1 cellular context compared by ENCODE assay signal in the genomic region with DNA sequence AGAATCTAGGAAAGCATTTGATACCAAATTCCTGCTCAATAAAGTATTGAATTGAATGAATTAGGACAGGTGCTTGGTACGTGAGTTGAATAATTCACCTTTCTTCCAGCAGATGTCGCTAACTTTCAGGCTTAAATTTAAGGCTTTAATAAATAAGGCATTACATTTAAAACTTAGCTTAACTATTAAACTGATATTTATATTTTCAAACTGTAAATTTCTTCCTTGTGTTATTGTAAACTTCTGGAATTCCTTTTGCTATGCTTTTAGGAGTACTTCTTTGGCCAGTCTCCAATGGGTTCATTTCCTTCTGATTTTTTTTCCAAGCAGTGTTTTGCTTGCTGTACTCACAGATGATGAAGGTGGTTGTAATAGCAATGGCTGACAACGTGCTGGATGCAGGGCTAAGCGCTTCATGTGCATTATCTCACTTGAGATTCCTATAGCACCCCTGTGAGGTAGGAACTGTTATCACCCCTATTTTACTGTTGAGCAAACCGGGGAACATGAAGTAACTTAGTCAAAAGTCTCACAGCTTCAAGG.
A peak's percentile ranks its signal among the peaks of the same experiment; 100 is the strongest.
TF ChIP-seq lines count a peak whose summit lies in the region.

No MANE protein-coding gene starts in this region.

TF ChIP-seq in K562, 482 proteins besides CTCF, POLR2A, EP300 and RAD21 (continued from another document and continues in another):
- TF ChIP-seq, protein P1, sequence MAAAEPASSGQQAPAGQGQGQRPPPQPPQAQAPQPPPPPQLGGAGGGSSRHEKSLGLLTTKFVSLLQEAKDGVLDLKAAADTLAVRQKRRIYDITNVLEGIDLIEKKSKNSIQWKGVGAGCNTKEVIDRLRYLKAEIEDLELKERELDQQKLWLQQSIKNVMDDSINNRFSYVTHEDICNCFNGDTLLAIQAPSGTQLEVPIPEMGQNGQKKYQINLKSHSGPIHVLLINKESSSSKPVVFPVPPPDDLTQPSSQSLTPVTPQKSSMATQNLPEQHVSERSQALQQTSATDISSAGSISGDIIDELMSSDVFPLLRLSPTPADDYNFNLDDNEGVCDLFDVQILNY (CRISPR knock-in tag; IDR thresholded peaks at IDR 0.05) = no peak
- TF ChIP-seq FOXK1 (CRISPR knock-in tag; IDR thresholded peaks at IDR 0.05; ENCODE audit: borderline replicate concordance) = no peak
- TF ChIP-seq, protein P2, sequence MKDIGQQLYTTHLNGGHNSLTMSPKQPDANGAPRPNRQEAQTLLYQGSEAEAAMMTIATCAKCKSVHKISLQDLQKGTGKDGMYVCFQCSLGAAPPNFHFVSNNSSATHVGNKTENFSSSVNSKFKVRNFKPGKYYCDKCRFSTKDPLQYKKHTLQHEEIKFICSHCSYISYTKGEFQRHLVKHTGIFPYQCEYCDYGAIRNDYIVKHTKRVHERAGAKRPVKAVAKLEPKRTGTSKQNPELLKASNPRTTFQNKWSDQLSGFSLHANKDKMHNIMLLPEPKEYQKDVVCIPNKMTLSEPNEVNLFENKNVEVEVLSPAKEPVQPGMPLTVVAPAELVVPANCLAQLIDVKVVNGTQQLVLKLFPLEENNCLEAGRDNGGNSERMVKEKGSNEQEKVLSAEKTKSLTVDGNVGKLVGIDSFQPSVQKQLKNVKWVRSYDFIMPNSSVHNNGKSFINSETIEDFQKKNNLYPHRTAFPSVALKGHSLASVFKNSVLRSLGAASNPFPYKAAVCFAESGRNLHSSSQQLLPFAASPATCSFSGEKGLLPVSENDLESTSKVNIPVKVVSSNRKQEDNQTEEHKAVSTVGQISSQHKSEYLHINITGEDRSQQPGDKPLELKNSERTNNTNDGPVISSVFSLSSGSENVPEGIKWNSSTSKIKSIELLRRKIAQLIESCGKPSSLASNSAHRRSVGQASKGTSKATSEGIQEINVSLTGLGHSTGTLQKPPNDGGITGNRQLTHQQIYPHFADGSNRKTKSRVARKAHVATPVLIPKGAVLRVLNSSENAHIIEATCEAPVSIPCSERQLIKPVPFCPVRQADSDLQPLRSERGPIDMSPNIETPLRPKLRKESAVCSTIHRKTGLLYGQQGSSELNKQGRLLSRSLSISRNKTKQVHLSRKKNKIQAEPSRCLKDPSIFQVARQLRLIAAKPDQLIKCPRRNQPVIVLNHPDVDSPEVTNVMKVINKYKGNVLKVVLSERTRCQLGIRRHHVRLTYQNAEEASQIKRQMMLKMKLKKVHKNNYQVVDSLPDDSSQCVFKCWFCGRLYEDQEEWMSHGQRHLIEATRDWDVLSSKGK (CRISPR knock-in tag; IDR thresholded peaks at IDR 0.05) = no peak
- TF ChIP-seq ZNF584 (CRISPR knock-in tag; IDR thresholded peaks at IDR 0.05; ENCODE audit: low read depth) = no peak
- no peak for TF ChIP-seq TGIF2 (CRISPR knock-in tag; IDR thresholded peaks at IDR 0.05)
- TF ChIP-seq JUND (IDR thresholded peaks at IDR 0.05; ENCODE audit: borderline replicate concordance, low read depth, low read length) = peak; percentile 39
- TF ChIP-seq JUND (tag; IDR thresholded peaks at IDR 0.05; ENCODE audit: borderline replicate concordance, low read depth, low read length) = no peak
- TF ChIP-seq ETV5 (CRISPR knock-in tag; IDR thresholded peaks at IDR 0.05; ENCODE audit: low read depth) = no peak
- TF ChIP-seq, protein P3, sequence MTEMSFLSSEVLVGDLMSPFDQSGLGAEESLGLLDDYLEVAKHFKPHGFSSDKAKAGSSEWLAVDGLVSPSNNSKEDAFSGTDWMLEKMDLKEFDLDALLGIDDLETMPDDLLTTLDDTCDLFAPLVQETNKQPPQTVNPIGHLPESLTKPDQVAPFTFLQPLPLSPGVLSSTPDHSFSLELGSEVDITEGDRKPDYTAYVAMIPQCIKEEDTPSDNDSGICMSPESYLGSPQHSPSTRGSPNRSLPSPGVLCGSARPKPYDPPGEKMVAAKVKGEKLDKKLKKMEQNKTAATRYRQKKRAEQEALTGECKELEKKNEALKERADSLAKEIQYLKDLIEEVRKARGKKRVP (CRISPR knock-in tag; IDR thresholded peaks at IDR 0.05) = peak; percentile 67; the same call in 1 of the 2 replicates
- TF ChIP-seq NFXL1 (CRISPR knock-in tag; IDR thresholded peaks at IDR 0.05) = no peak
- TF ChIP-seq JUNB (CRISPR knock-in tag; conservative IDR thresholded peaks at IDR 0.05) = no peak
- TF ChIP-seq NR2C1 (IDR thresholded peaks at IDR 0.05) = no peak
- TF ChIP-seq NR2C1 (tag; IDR thresholded peaks at IDR 0.05) = no peak
- TF ChIP-seq DACH1 (IDR thresholded peaks at IDR 0.05; ENCODE audit: partially characterized antibody) = no peak
- TF ChIP-seq, protein P4, sequence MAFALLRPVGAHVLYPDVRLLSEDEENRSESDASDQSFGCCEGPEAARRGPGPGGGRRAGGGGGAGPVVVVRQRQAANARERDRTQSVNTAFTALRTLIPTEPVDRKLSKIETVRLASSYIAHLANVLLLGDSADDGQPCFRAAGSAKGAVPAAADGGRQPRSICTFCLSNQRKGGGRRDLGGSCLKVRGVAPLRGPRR (CRISPR knock-in tag; IDR thresholded peaks at IDR 0.05) = no peak
- peak; percentile 32; the same call in 1 of the 2 replicates for TF ChIP-seq ARID1B (IDR thresholded peaks at IDR 0.05)
- 0 out of 4 replicates have a peak, but pooled peaks of 1 of the 2 experiments have one; percentile 32 for TF ChIP-seq KDM1A (IDR thresholded peaks at IDR 0.05)
- TF ChIP-seq ZNF24 (IDR thresholded peaks at IDR 0.05) = peak; percentile 52; the same call in 1 of the 2 replicates
- peak; percentile 49; the same call in 1 of the 2 replicates for TF ChIP-seq POLR2H (tag; IDR thresholded peaks at IDR 0.05; ENCODE audit: low read depth)
- TF ChIP-seq HCFC1 (IDR thresholded peaks at IDR 0.05; ENCODE audit: low read depth, low read length) = peak; percentile 13; the same call in 1 of the 2 replicates
- no peak for TF ChIP-seq CEBPB (tag; IDR thresholded peaks at IDR 0.05)
- TF ChIP-seq, protein P5, sequence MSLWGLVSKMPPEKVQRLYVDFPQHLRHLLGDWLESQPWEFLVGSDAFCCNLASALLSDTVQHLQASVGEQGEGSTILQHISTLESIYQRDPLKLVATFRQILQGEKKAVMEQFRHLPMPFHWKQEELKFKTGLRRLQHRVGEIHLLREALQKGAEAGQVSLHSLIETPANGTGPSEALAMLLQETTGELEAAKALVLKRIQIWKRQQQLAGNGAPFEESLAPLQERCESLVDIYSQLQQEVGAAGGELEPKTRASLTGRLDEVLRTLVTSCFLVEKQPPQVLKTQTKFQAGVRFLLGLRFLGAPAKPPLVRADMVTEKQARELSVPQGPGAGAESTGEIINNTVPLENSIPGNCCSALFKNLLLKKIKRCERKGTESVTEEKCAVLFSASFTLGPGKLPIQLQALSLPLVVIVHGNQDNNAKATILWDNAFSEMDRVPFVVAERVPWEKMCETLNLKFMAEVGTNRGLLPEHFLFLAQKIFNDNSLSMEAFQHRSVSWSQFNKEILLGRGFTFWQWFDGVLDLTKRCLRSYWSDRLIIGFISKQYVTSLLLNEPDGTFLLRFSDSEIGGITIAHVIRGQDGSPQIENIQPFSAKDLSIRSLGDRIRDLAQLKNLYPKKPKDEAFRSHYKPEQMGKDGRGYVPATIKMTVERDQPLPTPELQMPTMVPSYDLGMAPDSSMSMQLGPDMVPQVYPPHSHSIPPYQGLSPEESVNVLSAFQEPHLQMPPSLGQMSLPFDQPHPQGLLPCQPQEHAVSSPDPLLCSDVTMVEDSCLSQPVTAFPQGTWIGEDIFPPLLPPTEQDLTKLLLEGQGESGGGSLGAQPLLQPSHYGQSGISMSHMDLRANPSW (CRISPR knock-in tag; IDR thresholded peaks at IDR 0.05) = no peak
- TF ChIP-seq, protein P6, sequence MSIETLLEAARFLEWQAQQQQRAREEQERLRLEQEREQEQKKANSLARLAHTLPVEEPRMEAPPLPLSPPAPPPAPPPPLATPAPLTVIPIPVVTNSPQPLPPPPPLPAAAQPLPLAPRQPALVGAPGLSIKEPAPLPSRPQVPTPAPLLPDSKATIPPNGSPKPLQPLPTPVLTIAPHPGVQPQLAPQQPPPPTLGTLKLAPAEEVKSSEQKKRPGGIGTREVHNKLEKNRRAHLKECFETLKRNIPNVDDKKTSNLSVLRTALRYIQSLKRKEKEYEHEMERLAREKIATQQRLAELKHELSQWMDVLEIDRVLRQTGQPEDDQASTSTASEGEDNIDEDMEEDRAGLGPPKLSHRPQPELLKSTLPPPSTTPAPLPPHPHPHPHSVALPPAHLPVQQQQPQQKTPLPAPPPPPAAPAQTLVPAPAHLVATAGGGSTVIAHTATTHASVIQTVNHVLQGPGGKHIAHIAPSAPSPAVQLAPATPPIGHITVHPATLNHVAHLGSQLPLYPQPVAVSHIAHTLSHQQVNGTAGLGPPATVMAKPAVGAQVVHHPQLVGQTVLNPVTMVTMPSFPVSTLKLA (conservative IDR thresholded peaks at IDR 0.05) = peak; percentile 33 to 46; a peak in 1 of 4 replicates
- TF ChIP-seq RNF2 (IDR thresholded peaks at IDR 0.05) = 0 out of 2 replicates have a peak, but pooled peaks have one; percentile 22
- TF ChIP-seq MCM3 (IDR thresholded peaks at IDR 0.05) = no peak
- TF ChIP-seq, protein P7, sequence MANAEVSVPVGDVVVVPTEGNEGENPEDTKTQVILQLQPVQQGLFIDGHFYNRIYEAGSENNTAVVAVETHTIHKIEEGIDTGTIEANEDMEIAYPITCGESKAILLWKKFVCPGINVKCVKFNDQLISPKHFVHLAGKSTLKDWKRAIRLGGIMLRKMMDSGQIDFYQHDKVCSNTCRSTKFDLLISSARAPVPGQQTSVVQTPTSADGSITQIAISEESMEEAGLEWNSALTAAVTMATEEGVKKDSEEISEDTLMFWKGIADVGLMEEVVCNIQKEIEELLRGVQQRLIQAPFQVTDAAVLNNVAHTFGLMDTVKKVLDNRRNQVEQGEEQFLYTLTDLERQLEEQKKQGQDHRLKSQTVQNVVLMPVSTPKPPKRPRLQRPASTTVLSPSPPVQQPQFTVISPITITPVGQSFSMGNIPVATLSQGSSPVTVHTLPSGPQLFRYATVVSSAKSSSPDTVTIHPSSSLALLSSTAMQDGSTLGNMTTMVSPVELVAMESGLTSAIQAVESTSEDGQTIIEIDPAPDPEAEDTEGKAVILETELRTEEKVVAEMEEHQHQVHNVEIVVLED (CRISPR knock-in tag; IDR thresholded peaks at IDR 0.05) = no peak
- TF ChIP-seq, protein P8, sequence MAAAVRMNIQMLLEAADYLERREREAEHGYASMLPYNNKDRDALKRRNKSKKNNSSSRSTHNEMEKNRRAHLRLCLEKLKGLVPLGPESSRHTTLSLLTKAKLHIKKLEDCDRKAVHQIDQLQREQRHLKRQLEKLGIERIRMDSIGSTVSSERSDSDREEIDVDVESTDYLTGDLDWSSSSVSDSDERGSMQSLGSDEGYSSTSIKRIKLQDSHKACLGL (CRISPR knock-in tag; IDR thresholded peaks at IDR 0.05; ENCODE audit: borderline replicate concordance, poor library complexity, severe bottlenecking) = no peak
- TF ChIP-seq CEBPG (CRISPR knock-in tag; IDR thresholded peaks at IDR 0.05) = peak; percentile 50; the same call in 1 of the 2 replicates
- TF ChIP-seq CEBPG (tag; conservative IDR thresholded peaks at IDR 0.05 in 1 of 2, IDR thresholded peaks at IDR 0.05 in 1 of 2) = peak; percentile 12 to 82; a peak in 2 of 4 replicates
- no peak for TF ChIP-seq CBX8 (IDR thresholded peaks at IDR 0.05; ENCODE audit: borderline replicate concordance, extremely low read depth, low read depth, low read length, poor library complexity, severe bottlenecking)
- TF ChIP-seq CBFB (CRISPR knock-in tag; IDR thresholded peaks at IDR 0.05) = no peak
- no peak for TF ChIP-seq ZNF316 (IDR thresholded peaks at IDR 0.05)
- no peak for TF ChIP-seq SIX5 (IDR thresholded peaks at IDR 0.05; ENCODE audit: borderline replicate concordance in 1 of 2, insufficient read depth in 1 of 2, low read depth in 1 of 2, low read length in 2 of 2)
- TF ChIP-seq ILF3 (IDR thresholded peaks at IDR 0.05; ENCODE audit: borderline replicate concordance) = 0 out of 2 replicates have a peak, but pooled peaks have one; percentile 45
- TF ChIP-seq RCOR1 (IDR thresholded peaks at IDR 0.05; ENCODE audit: borderline replicate concordance in 1 of 2, low read depth in 2 of 2, low read length in 2 of 2) = peak in 1 of 2 experiments; percentile 48; a peak in 1 of 4 replicates
- TF ChIP-seq FOXP1 (CRISPR knock-in tag; IDR thresholded peaks at IDR 0.05) = no peak
